In the genomic region with DNA sequence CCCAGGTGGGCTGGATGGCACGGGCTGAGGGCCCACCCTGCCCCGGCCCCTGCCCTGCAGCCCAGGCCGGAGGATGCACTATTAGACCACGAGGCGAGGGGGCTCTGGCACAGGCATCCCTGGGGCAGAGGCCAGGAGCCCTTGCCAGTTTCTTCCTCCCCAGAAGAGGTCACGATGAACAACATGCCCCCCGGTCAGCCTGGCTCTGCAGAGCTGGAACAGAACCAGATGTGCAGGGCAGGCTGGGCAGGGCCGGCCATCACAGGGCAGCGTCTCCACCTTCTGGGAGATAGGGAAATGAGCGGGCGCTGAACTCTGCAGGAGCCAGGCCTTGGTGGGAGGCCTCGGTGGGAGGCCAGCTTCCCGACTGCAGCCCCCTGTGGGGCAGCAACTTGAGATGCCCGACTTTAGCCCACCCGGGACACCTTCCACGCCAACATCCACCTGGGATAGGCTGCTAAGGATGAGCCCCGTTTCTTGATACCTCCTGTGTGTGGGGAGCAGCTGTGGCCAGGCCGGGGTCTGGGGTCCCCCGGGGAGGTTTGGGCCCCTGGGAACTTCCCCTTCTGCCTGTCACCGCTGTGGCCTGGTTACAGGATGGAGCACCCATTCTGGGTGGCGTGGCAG, we compare ENCODE assay signal across 15 cellular contexts. TPM values are rescaled to one million over a fixed set of nuclear protein-coding genes. Genes with fewer than 3 reads are reported as not detected.
A peak's percentile ranks its signal among the peaks of the same experiment; 100 is the strongest.
DNase-seq lines count a peak whose midpoint lies in the region; ATAC-seq and TF ChIP-seq lines count a peak whose summit lies in the region.
"Had no signal": no experiment of that assay in that cellular context is flagged by ENCODE, and none has a peak within 500 bp of the region (broad histone marks: within the 10 kb centered on the region; RNA-seq: fewer than 3 reads in every experiment).

No MANE protein-coding gene starts in this region.

- H3K27me3 ChIP-seq in NT2/D1 (ENCODE audit: insufficient read depth, insufficient read length), result no peaks in the 10 kb centered on the region
- H3K27me3 ChIP-seq in psoas muscle (ENCODE audit: insufficient read depth in 3 of 3, low read length in 2 of 3), result no peaks in the 10 kb centered on the region
- H3K27me3 ChIP-seq: MG63, tibial nerve had no signal

- no peaks in the 10 kb centered on the region for H3K36me3 Mint-ChIP-seq in stimulated activated memory B cell treated with anti-CD40 and anti-IgM and Interleukin-4, amounts not matched to agents 10 μg/mL and 1 μg/mL and 100 μg/mL, for 72 hours
- H3K36me3 Mint-ChIP-seq: activated naive CD8-positive, alpha-beta T cell had no signal

- H3K4me1 ChIP-seq in NT2/D1 (ENCODE audit: insufficient read depth, insufficient read length), result peaks cover 22% of the 10 kb centered on the region
- H3K4me1 ChIP-seq in psoas muscle, result no peaks in the 10 kb centered on the region

- no peak overlapping the region for H3K27ac Mint-ChIP-seq in stimulated activated memory B cell treated with anti-CD40 and anti-IgM and Interleukin-4, amounts not matched to agents 10 μg/mL and 1 μg/mL and 100 μg/mL, for 72 hours
- H3K27ac Mint-ChIP-seq: activated naive CD8-positive, alpha-beta T cell had no signal

- 83 to 88% (median 84%) methylated on average over 21 of the region's 21 CpGs for WGBS in psoas muscle, 3 donors

- peak; percentile 5 for DNase-seq in activated CD8-positive, alpha-beta memory T cell treated with anti-CD3 and anti-CD28 coated beads, Interleukin-2, amount 50 U/mL, for 4 hours
- DNase-seq in activated CD8-positive, alpha-beta memory T cell treated with anti-CD3 and anti-CD28 coated beads, Interleukin-2, amount 50 U/mL, for 48 hours, result no peak
- DNase-seq in NT2/D1 (ENCODE audit: low read depth, low spot score) (no peak), left cardiac atrium (peak; percentile 47), psoas muscle (peak; percentile 9 to 49), DMS 273 (lab: John Stamatoyannopoulos, UW; ENCODE audit: unreplicated experiment) (no peak), retina (no peak)
- DNase-seq: activated CD4-positive, alpha-beta T cell treated with anti-CD3 and anti-CD28 coated beads, Interleukin-2, amount 50 U/mL, for 4 hours; MG63; small intestine had no signal

- ATAC-seq in left cardiac atrium (peak in 1 of 2 donors; percentile 29), psoas muscle (no peak)
- no peak for ATAC-seq in stimulated activated memory B cell treated with anti-CD40 and anti-IgM and Interleukin-4, amounts not matched to agents 10 μg/mL and 1 μg/mL and 100 μg/mL, for 72 hours

- peaks cover 45% of the 10 kb centered on the region for H3K36me3 ChIP-seq in NT2/D1 (ENCODE audit: insufficient read depth, insufficient read length, low read length)
- peaks cover 0 to 36% of the 10 kb centered on the region in 2 donors for H3K36me3 ChIP-seq in psoas muscle (ENCODE audit: insufficient read depth in 1 of 2, low read depth in 1 of 2)

- peak overlapping the region; percentile 21 for H3K9ac ChIP-seq in NT2/D1 (ENCODE audit: insufficient read length, low read depth)

- no peak overlapping the region for H3K27ac ChIP-seq in psoas muscle
- H3K27ac ChIP-seq: coronary artery, HL-60 had no signal

- TF ChIP-seq CTCF in psoas muscle (IDR thresholded peaks at IDR 0.05), result no peak

- H3K27me3 Mint-ChIP-seq in stimulated activated memory B cell treated with anti-CD40 and anti-IgM and Interleukin-4, amounts not matched to agents 10 μg/mL and 1 μg/mL and 100 μg/mL, for 72 hours, result no peaks in the 10 kb centered on the region
- H3K27me3 Mint-ChIP-seq: activated naive CD8-positive, alpha-beta T cell had no signal

- no peaks in the 10 kb centered on the region for H3K9me3 Mint-ChIP-seq in stimulated activated memory B cell treated with anti-CD40 and anti-IgM and Interleukin-4, amounts not matched to agents 10 μg/mL and 1 μg/mL and 100 μg/mL, for 72 hours

- H3K4me3 ChIP-seq in NT2/D1 (ENCODE audit: insufficient read length, low read depth) (no peak overlapping the region), psoas muscle (no peak overlapping the region)
- H3K4me3 ChIP-seq: coronary artery, MG63, tibial nerve had no signal

- no peaks in the 10 kb centered on the region for H3K4me1 Mint-ChIP-seq in stimulated activated memory B cell treated with anti-CD40 and anti-IgM and Interleukin-4, amounts not matched to agents 10 μg/mL and 1 μg/mL and 100 μg/mL, for 72 hours

- H3K4me3 Mint-ChIP-seq in stimulated activated memory B cell treated with anti-CD40 and anti-IgM and Interleukin-4, amounts not matched to agents 10 μg/mL and 1 μg/mL and 100 μg/mL, for 72 hours, result no peak overlapping the region
- H3K4me3 Mint-ChIP-seq: activated naive CD8-positive, alpha-beta T cell had no signal

- intact Hi-C loops in left cardiac atrium (cut with DNase I) (no loop called here), psoas muscle (cut with DNase I) (no loop called here)

- H3K9me3 ChIP-seq in NT2/D1 (ENCODE audit: insufficient read depth, low read length), result no peaks in the 10 kb centered on the region
- no peaks in the 10 kb centered on the region for H3K9me3 ChIP-seq in psoas muscle
- H3K9me3 ChIP-seq: MG63, tibial nerve had no signal

RNA-seq across cellular contexts. Expression of a gene that starts 21.8 kb away (rescaled TPM):
- total RNA-seq in left cardiac atrium (1 to 10 TPM; 2.5 to 4.5 TPM), psoas muscle (1 to 10 TPM; 1.5 to 3.4 (median 3.0) TPM)
- polyA plus RNA-seq in psoas muscle, result 1 to 10 TPM; 3.3 to 7.6 (median 3.6) TPM

RNA-seq across cellular contexts. Expression of a gene that starts 21.8 kb away (rescaled TPM):
- 1 to 10 TPM; 6.8 to 7.7 TPM for total RNA-seq in left cardiac atrium
- total RNA-seq in psoas muscle, result 1 to 10 TPM; 5.3 to 9.7 (median 8.1) TPM
- 1 to 10 TPM; 5.9 to 7.9 (median 6.3) TPM for polyA plus RNA-seq in psoas muscle

Comparison
In these comparisons a context has a peak if more than half of its experiments do, and no peak if none do; other contexts are left out.
1. DNase-seq: peak in activated CD8-positive, alpha-beta memory T cell treated with anti-CD3 and anti-CD28 coated beads, Interleukin-2, amount 50 U/mL, for 4 hours (single experiment), left cardiac atrium (single experiment) and psoas muscle (2 of 2); none in activated CD8-positive, alpha-beta memory T cell treated with anti-CD3 and anti-CD28 coated beads, Interleukin-2, amount 50 U/mL, for 48 hours (single experiment), NT2/D1 (single experiment), DMS 273 (single experiment) and retina (single experiment).